ENCODE assay signal across 8 cellular contexts in the genomic region with DNA sequence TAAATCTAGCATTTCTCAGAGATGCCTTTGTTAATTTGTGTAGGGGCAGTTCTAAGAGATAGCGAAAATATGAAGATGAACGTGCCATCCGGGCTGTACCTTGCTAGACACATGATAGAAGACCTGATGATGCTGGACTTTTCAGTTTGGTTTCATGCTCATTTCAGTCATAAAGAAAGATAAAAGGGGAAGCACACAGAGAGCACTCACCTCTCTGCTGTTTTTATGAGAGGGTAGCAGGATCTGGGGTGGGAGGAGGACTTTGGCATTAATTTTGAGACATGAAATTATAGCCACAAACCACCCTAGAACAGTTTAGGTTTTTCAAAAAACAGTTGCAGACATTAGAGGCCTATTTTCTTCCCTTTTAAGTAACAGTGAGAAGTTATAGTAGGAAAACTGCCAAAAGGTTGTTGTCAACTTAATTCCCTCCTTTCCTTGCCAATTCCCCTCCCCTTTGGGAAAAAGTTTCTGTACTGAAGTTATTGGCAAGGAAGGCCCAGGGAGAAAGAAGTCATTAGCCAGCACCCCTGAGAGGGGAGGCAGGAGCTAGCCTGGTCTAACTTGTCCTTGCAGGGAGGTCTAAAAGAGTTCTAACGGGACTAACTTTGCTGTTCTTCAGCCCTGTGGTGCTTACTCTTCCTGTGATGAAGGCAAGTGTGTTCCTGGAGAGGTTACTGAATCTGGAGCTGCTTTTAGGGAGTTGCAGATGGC. TPM values are rescaled to one million over a fixed set of nuclear protein-coding genes. Genes with fewer than 3 reads are reported as not detected.
DNase-seq lines count a peak whose midpoint lies in the region; ATAC-seq and TF ChIP-seq lines count a peak whose summit lies in the region.

No MANE protein-coding gene starts in this region.

- H3K27ac Mint-ChIP-seq in stimulated activated naive CD8-positive, alpha-beta T cell treated with anti-CD3 and anti-CD28 coated beads, Interleukin-15, amount 100 ng/mL, for 72 hours: peak overlapping the region in 1 of 2 donors; percentile 6

- H3K9me3 ChIP-seq in Karpas-422 (ENCODE audit: low read length): no peaks in the 10 kb centered on the region

- no peak overlapping the region for H3K4me2 ChIP-seq in Karpas-422 (ENCODE audit: low read depth, low read length, poor library complexity, severe bottlenecking)

- intact Hi-C loops in posterior cingulate gyrus (cut with DNase I): loop anchor here (10.0 kb wide), 1 partner anchor 91 kb away; the partner anchor contains the start of gene CAPZA2

- peaks cover under 1% of the 10 kb centered on the region for H3K27me3 Mint-ChIP-seq in stimulated activated naive CD8-positive, alpha-beta T cell treated with anti-CD3 and anti-CD28 coated beads, Interleukin-15, amount 100 ng/mL, for 72 hours

- H3K9me3 Mint-ChIP-seq in stimulated activated naive CD8-positive, alpha-beta T cell treated with anti-CD3 and anti-CD28 coated beads, Interleukin-15, amount 100 ng/mL, for 72 hours: no peaks in the 10 kb centered on the region

- in situ Hi-C loops in GM13976 (cut with MboI; ENCODE audit: low sequenced_read_pairs, unreplicated experiment): no loop called here

- no peak overlapping the region for H3K9ac ChIP-seq in Karpas-422 (ENCODE audit: low read length)

- H3K4me3 ChIP-seq in Karpas-422 (ENCODE audit: low read length): no peak overlapping the region

- peak overlapping the region in 1 of 2 donors; percentile 90 for H3K4me3 Mint-ChIP-seq in stimulated activated naive CD8-positive, alpha-beta T cell treated with anti-CD3 and anti-CD28 coated beads, Interleukin-15, amount 100 ng/mL, for 72 hours

- H4K20me1 ChIP-seq in Karpas-422 (ENCODE audit: insufficient read depth, low read depth, low read length): no peaks in the 10 kb centered on the region

- no peaks in the 10 kb centered on the region for H3K9me2 ChIP-seq in Karpas-422 (replicated peaks; ENCODE audit: insufficient read depth, low read length)

- peaks cover 11% of the 10 kb centered on the region for H3K4me1 ChIP-seq in Karpas-422 (ENCODE audit: low read length)

- H3K27me3 ChIP-seq in Karpas-422 (ENCODE audit: low read length): no peaks in the 10 kb centered on the region

- H3K27ac ChIP-seq in Karpas-422 (ENCODE audit: low read length): no peak overlapping the region

- no peak for TF ChIP-seq CTCF in GM13976 (IDR thresholded peaks at IDR 0.05; ENCODE audit: borderline replicate concordance, control extremely low read depth, extremely low read depth, insufficient read depth, missing control alignments)

- H3K36me3 ChIP-seq in Karpas-422 (ENCODE audit: insufficient read depth, low read length): no peaks in the 10 kb centered on the region

- peak; percentile 77 for ATAC-seq in GM21529 (IDR thresholded peaks at IDR 0.05; ENCODE audit: unreplicated experiment)
- peak; percentile 87 for ATAC-seq in stimulated activated naive CD8-positive, alpha-beta T cell treated with anti-CD3 and anti-CD28 coated beads, Interleukin-15, amount 100 ng/mL, for 72 hours

- DNase-seq in GM13976 (ENCODE audit: low spot score): peak; percentile 64
- peak; percentile 13 to 29 for DNase-seq in Kasumi-1 (lab: John Stamatoyannopoulos, UW)
- peak; percentile 33 for DNase-seq in fibroblast of gingiva (ENCODE audit: low read depth)
- DNase-seq in stimulated activated naive CD8-positive, alpha-beta T cell treated with anti-CD3 and anti-CD28 coated beads, Interleukin-15, amount 100 ng/mL, for 72 hours: peak; percentile 11 to 43
- DNase-seq in DMS53 treated with DMSO at 0.1 percent for 48 hours (lab: John Stamatoyannopoulos, UW; ENCODE audit: unreplicated experiment): no peak
- DNase-seq in posterior cingulate gyrus: no peak
- no peak for DNase-seq in Karpas-422

- peaks cover 29% of the 10 kb centered on the region for H3K4me1 Mint-ChIP-seq in stimulated activated naive CD8-positive, alpha-beta T cell treated with anti-CD3 and anti-CD28 coated beads, Interleukin-15, amount 100 ng/mL, for 72 hours

- no peak overlapping the region for H2AFZ ChIP-seq in Karpas-422 (ENCODE audit: low read length)

- H3K79me2 ChIP-seq in Karpas-422 (ENCODE audit: low read length): no peaks in the 10 kb centered on the region

RNA-seq across cellular contexts. Expression of gene ST7, which starts 2.7 kb away (rescaled TPM):
- total RNA-seq in Karpas-422 (2014; rRNA removed; shearing (Covaris generic); ENCODE audit: low replicate concordance): 2.8 and 4.6 TPM in 2 replicates

Comparison
In these comparisons a context has a peak if more than half of its experiments do, and no peak if none do; other contexts are left out.
1. DNase-seq: peak in GM13976 (single experiment), Kasumi-1 (2 of 2), fibroblast of gingiva (single experiment) and stimulated activated naive CD8-positive, alpha-beta T cell treated with anti-CD3 and anti-CD28 coated beads, Interleukin-15, amount 100 ng/mL, for 72 hours (2 of 2); none in DMS53 treated with DMSO at 0.1 percent for 48 hours (single experiment), posterior cingulate gyrus (0 of 10) and Karpas-422 (single experiment).